2 cellular contexts compared by ENCODE assay signal in the genomic region with DNA sequence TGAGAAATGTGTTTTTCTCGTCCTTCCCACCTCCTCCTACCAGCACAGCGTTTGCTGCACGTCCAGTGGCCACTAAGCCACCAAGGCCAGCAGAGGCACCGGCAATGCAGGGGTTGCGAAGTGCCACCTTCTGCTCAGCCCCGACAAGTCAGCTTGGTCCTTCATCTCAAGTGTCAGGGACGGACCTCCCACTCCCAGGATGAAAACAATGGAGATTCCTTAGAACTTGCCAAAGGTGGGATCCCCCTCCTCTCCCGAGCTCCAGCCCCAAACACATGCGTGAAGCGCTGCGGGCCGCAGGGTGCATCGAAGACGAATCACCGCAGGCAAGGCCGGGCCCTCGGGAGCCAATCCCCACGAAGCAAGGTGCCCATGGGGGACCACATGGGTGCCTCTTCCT.
TF ChIP-seq lines count a peak whose summit lies in the region.

No MANE protein-coding gene starts in this region.

TF ChIP-seq in IMR-90, 13 proteins besides CTCF, POLR2A, EP300 and RAD21:
- TF ChIP-seq BHLHE40 (IDR thresholded peaks at IDR 0.05; ENCODE audit: low read depth, low read length) (no peak), MAZ (IDR thresholded peaks at IDR 0.05; ENCODE audit: borderline replicate concordance, low read depth, low read length) (no peak), NFE2L2 (IDR thresholded peaks at IDR 0.05; ENCODE audit: low read depth, low read length) (no peak), MXI1 (IDR thresholded peaks at IDR 0.05; ENCODE audit: borderline replicate concordance, low read depth, low read length) (no peak)

TF ChIP-seq in K562, 482 proteins besides CTCF, POLR2A, EP300 and RAD21:
- TF ChIP-seq ZNF696 (CRISPR knock-in tag; conservative IDR thresholded peaks at IDR 0.05) (no peak), ZBTB1 (CRISPR knock-in tag; IDR thresholded peaks at IDR 0.05; ENCODE audit: borderline replicate concordance, low read depth) (no peak), ZNF707 (CRISPR knock-in tag; conservative IDR thresholded peaks at IDR 0.05) (no peak), POLR2G (IDR thresholded peaks at IDR 0.05; ENCODE audit: low read depth, low read length) (0 out of 2 replicates have a peak, but pooled peaks have one; percentile 20), SLC30A9 (CRISPR knock-in tag; IDR thresholded peaks at IDR 0.05) (no peak)
- TF ChIP-seq, protein P1, sequence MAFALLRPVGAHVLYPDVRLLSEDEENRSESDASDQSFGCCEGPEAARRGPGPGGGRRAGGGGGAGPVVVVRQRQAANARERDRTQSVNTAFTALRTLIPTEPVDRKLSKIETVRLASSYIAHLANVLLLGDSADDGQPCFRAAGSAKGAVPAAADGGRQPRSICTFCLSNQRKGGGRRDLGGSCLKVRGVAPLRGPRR (CRISPR knock-in tag; IDR thresholded peaks at IDR 0.05): no peak
